2 cellular contexts compared by ENCODE assay signal in the genomic region with DNA sequence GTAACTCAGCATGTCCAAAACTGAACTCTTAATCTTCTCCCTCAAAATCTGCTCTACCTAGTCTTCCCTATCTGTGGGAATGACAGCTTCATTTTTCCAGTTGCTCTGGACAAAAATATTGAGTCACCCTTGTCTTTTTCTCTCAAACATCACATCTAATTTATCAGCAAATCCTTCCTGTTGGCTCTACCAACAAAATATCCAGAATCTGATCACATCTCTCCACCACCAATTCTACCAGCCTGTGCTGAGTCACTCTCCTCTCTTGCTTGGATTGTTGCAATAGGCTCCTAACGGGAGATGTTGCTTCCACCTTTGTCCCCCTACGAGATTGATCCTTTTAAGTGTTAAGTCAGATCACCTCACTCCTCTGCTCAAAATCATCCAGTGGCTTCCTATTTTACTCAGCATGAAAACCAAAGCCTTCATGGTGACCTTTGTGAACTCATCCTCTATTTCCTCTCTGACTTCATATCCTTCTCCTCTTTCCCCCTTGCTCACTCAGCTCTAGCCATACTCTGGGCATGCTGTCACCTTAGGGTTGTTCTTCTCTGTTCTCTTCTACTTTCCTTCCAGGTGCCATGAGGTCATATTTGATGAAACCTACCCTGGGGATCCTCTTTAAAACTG.
A peak's percentile ranks its signal among the peaks of the same experiment; 100 is the strongest.
TF ChIP-seq lines count a peak whose summit lies in the region.

No MANE protein-coding gene starts in this region.

TF ChIP-seq in A549, 52 proteins besides CTCF, POLR2A, EP300 and RAD21:
- TF ChIP-seq, protein P1, sequence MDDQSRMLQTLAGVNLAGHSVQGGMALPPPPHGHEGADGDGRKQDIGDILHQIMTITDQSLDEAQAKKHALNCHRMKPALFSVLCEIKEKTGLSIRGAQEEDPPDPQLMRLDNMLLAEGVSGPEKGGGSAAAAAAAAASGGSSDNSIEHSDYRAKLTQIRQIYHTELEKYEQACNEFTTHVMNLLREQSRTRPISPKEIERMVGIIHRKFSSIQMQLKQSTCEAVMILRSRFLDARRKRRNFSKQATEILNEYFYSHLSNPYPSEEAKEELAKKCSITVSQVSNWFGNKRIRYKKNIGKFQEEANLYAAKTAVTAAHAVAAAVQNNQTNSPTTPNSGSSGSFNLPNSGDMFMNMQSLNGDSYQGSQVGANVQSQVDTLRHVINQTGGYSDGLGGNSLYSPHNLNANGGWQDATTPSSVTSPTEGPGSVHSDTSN (IDR thresholded peaks at IDR 0.05) = no peak
- TF ChIP-seq MAFK (IDR thresholded peaks at IDR 0.05; ENCODE audit: partially characterized antibody) (peak; percentile 30), RNF2 (IDR thresholded peaks at IDR 0.05; ENCODE audit: borderline replicate concordance, low read depth) (no peak)

TF ChIP-seq in K562, 482 proteins besides CTCF, POLR2A, EP300 and RAD21:
- TF ChIP-seq CXXC5 (CRISPR knock-in tag; IDR thresholded peaks at IDR 0.05) (no peak), MAFG (tag; conservative IDR thresholded peaks at IDR 0.05) (peak; percentile 68), SMAD1 (IDR thresholded peaks at IDR 0.05; ENCODE audit: low read depth, low read length, partially characterized antibody) (no peak), YBX1 (IDR thresholded peaks at IDR 0.05) (no peak), CHCHD3 (CRISPR knock-in tag; IDR thresholded peaks at IDR 0.05) (no peak), FOXK1 (CRISPR knock-in tag; IDR thresholded peaks at IDR 0.05; ENCODE audit: borderline replicate concordance) (no peak), ZNF41 (CRISPR knock-in tag; conservative IDR thresholded peaks at IDR 0.05) (no peak), ZNF766 (CRISPR knock-in tag; conservative IDR thresholded peaks at IDR 0.05) (no peak), NR3C1 (CRISPR knock-in tag; IDR thresholded peaks at IDR 0.05) (no peak), NFE2 (IDR thresholded peaks at IDR 0.05; ENCODE audit: low read depth) (peak; percentile 74), MAFF (IDR thresholded peaks at IDR 0.05; ENCODE audit: low read length) (peak; percentile 27; the same call in 1 of the 2 replicates), CAMTA2 (CRISPR knock-in tag; conservative IDR thresholded peaks at IDR 0.05) (no peak), KAT8 (IDR thresholded peaks at IDR 0.05; ENCODE audit: low read depth) (no peak), BCL6 (CRISPR knock-in tag; IDR thresholded peaks at IDR 0.05) (no peak), PCBP1 (IDR thresholded peaks at IDR 0.05; ENCODE audit: low read depth, low read length, poor library complexity, severe bottlenecking) (no peak), TAF15 (IDR thresholded peaks at IDR 0.05; ENCODE audit: low read depth, low read length) (no peak), SIN3A (IDR thresholded peaks at IDR 0.05; ENCODE audit: borderline replicate concordance in 2 of 2, control insufficient read depth in 1 of 2, low read depth in 2 of 2, low read length in 2 of 2) (no peak), HDGF (IDR thresholded peaks at IDR 0.05) (no peak), ZNF224 (CRISPR knock-in tag; IDR thresholded peaks at IDR 0.05) (no peak), RB1 (IDR thresholded peaks at IDR 0.05; ENCODE audit: low read depth) (no peak), MTA1 (IDR thresholded peaks at IDR 0.05; ENCODE audit: borderline replicate concordance) (no peak), CBX1 (IDR thresholded peaks at IDR 0.05; ENCODE audit: low read depth) (no peak), ZNF253 (CRISPR knock-in tag; conservative IDR thresholded peaks at IDR 0.05) (no peak), TGIF2 (CRISPR knock-in tag; IDR thresholded peaks at IDR 0.05) (no peak), ZNF830 (CRISPR knock-in tag; IDR thresholded peaks at IDR 0.05) (no peak), NR2C2 (CRISPR knock-in tag; IDR thresholded peaks at IDR 0.05) (no peak), NR2C2 (tag; IDR thresholded peaks at IDR 0.05) (no peak), CEBPG (CRISPR knock-in tag; IDR thresholded peaks at IDR 0.05) (no peak), CEBPG (tag; conservative IDR thresholded peaks at IDR 0.05 in 1 of 2, IDR thresholded peaks at IDR 0.05 in 1 of 2) (0 out of 4 replicates have a peak, but pooled peaks of 1 of the 2 experiments have one; percentile 19), PHB (CRISPR knock-in tag; IDR thresholded peaks at IDR 0.05) (no peak), GTF2E2 (tag; IDR thresholded peaks at IDR 0.05) (no peak), TRIM24 (IDR thresholded peaks at IDR 0.05) (peak in 1 of 2 experiments; percentile 22; a peak in 1 of 4 replicates), ZBTB1 (CRISPR knock-in tag; IDR thresholded peaks at IDR 0.05; ENCODE audit: borderline replicate concordance, low read depth) (no peak), PHF20 (IDR thresholded peaks at IDR 0.05; ENCODE audit: partially characterized antibody) (no peak), COPS2 (conservative IDR thresholded peaks at IDR 0.05) (no peak), PRPF4 (IDR thresholded peaks at IDR 0.05; ENCODE audit: insufficient read depth, low read depth, low read length, poor library complexity, severe bottlenecking) (no peak)
- TF ChIP-seq, protein P2, sequence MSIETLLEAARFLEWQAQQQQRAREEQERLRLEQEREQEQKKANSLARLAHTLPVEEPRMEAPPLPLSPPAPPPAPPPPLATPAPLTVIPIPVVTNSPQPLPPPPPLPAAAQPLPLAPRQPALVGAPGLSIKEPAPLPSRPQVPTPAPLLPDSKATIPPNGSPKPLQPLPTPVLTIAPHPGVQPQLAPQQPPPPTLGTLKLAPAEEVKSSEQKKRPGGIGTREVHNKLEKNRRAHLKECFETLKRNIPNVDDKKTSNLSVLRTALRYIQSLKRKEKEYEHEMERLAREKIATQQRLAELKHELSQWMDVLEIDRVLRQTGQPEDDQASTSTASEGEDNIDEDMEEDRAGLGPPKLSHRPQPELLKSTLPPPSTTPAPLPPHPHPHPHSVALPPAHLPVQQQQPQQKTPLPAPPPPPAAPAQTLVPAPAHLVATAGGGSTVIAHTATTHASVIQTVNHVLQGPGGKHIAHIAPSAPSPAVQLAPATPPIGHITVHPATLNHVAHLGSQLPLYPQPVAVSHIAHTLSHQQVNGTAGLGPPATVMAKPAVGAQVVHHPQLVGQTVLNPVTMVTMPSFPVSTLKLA (conservative IDR thresholded peaks at IDR 0.05) = no peak
- TF ChIP-seq, protein P3, sequence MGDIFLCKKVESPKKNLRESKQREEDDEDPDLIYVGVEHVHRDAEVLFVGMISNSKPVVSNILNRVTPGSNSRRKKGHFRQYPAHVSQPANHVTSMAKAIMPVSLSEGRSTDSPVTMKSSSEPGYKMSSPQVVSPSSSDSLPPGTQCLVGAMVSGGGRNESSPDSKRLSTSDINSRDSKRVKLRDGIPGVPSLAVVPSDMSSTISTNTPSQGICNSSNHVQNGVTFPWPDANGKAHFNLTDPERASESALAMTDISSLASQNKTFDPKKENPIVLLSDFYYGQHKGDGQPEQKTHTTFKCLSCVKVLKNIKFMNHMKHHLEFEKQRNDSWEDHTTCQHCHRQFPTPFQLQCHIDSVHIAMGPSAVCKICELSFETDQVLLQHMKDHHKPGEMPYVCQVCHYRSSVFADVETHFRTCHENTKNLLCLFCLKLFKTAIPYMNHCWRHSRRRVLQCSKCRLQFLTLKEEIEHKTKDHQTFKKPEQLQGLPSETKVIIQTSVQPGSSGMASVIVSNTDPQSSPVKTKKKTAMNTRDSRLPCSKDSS (IDR thresholded peaks at IDR 0.05; ENCODE audit: low read depth, partially characterized antibody) = no peak
- TF ChIP-seq, protein P4, sequence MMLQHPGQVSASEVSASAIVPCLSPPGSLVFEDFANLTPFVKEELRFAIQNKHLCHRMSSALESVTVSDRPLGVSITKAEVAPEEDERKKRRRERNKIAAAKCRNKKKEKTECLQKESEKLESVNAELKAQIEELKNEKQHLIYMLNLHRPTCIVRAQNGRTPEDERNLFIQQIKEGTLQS (IDR thresholded peaks at IDR 0.05) = peak; percentile 23; the same call in 1 of the 2 replicates
- TF ChIP-seq, protein P4 (CRISPR knock-in tag; conservative IDR thresholded peaks at IDR 0.05) = no peak
- TF ChIP-seq, protein P5, sequence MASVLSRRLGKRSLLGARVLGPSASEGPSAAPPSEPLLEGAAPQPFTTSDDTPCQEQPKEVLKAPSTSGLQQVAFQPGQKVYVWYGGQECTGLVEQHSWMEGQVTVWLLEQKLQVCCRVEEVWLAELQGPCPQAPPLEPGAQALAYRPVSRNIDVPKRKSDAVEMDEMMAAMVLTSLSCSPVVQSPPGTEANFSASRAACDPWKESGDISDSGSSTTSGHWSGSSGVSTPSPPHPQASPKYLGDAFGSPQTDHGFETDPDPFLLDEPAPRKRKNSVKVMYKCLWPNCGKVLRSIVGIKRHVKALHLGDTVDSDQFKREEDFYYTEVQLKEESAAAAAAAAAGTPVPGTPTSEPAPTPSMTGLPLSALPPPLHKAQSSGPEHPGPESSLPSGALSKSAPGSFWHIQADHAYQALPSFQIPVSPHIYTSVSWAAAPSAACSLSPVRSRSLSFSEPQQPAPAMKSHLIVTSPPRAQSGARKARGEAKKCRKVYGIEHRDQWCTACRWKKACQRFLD (CRISPR knock-in tag; IDR thresholded peaks at IDR 0.05) = no peak
- TF ChIP-seq, protein P6, sequence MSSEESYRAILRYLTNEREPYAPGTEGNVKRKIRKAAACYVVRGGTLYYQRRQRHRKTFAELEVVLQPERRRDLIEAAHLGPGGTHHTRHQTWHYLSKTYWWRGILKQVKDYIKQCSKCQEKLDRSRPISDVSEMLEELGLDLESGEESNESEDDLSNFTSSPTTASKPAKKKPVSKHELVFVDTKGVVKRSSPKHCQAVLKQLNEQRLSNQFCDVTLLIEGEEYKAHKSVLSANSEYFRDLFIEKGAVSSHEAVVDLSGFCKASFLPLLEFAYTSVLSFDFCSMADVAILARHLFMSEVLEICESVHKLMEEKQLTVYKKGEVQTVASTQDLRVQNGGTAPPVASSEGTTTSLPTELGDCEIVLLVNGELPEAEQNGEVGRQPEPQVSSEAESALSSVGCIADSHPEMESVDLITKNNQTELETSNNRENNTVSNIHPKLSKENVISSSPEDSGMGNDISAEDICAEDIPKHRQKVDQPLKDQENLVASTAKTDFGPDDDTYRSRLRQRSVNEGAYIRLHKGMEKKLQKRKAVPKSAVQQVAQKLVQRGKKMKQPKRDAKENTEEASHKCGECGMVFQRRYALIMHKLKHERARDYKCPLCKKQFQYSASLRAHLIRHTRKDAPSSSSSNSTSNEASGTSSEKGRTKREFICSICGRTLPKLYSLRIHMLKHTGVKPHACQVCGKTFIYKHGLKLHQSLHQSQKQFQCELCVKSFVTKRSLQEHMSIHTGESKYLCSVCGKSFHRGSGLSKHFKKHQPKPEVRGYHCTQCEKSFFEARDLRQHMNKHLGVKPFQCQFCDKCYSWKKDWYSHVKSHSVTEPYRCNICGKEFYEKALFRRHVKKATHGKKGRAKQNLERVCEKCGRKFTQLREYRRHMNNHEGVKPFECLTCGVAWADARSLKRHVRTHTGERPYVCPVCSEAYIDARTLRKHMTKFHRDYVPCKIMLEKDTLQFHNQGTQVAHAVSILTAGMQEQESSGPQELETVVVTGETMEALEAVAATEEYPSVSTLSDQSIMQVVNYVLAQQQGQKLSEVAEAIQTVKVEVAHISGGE (CRISPR knock-in tag; IDR thresholded peaks at IDR 0.05) = no peak
- TF ChIP-seq, protein P7, sequence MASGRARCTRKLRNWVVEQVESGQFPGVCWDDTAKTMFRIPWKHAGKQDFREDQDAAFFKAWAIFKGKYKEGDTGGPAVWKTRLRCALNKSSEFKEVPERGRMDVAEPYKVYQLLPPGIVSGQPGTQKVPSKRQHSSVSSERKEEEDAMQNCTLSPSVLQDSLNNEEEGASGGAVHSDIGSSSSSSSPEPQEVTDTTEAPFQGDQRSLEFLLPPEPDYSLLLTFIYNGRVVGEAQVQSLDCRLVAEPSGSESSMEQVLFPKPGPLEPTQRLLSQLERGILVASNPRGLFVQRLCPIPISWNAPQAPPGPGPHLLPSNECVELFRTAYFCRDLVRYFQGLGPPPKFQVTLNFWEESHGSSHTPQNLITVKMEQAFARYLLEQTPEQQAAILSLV (tag; IDR thresholded peaks at IDR 0.05) = no peak
TF ChIP-seq in K562: peak in this region for 6.
